Comparison of ENCODE assay signal across 1 cellular context in genomic region chr3:176920806-176921205, GRCh38.
TF ChIP-seq lines count a peak whose summit lies in the region.

No MANE protein-coding gene starts in this region.

TF ChIP-seq in HepG2, 621 proteins besides CTCF, POLR2A, EP300 and RAD21 (continued from another document and continues in another):
- no peak for TF ChIP-seq ZSCAN30 (CRISPR knock-in tag; IDR thresholded peaks at IDR 0.05)
- TF ChIP-seq ZNF331 (CRISPR knock-in tag; IDR thresholded peaks at IDR 0.05): peak; percentile 26; the same call in 1 of the 2 replicates
- TF ChIP-seq, protein P1, sequence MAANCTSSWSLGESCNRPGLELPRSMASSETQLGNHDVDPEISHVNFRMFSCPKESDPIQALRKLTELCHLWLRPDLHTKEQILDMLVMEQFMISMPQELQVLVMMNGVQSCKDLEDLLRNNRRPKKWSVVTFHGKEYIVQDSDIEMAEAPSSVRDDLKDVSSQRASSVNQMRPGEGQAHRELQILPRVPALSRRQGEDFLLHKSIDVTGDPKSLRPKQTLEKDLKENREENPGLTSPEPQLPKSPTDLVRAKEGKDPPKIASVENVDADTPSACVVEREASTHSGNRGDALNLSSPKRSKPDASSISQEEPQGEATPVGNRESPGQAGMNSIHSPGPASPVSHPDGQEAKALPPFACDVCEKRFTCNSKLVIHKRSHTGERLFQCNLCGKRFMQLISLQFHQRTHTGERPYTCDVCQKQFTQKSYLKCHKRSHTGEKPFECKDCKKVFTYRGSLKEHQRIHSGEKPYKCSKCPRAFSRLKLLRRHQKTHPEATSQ (CRISPR knock-in tag; IDR thresholded peaks at IDR 0.05; ENCODE audit: borderline replicate concordance): no peak
- peak; percentile 55; the same call in 1 of the 2 replicates for TF ChIP-seq ETV5 (CRISPR knock-in tag; IDR thresholded peaks at IDR 0.05; ENCODE audit: borderline replicate concordance)
- no peak for TF ChIP-seq ARID3A (IDR thresholded peaks at IDR 0.05; ENCODE audit: low read depth, low read length)
- TF ChIP-seq ZNF530 (CRISPR knock-in tag; IDR thresholded peaks at IDR 0.05; ENCODE audit: low read depth): no peak
- no peak for TF ChIP-seq MYC (CRISPR knock-in tag; IDR thresholded peaks at IDR 0.05; ENCODE audit: borderline replicate concordance)
- no peak for TF ChIP-seq SMAD9 (CRISPR knock-in tag; IDR thresholded peaks at IDR 0.05)
- TF ChIP-seq SALL1 (CRISPR knock-in tag; IDR thresholded peaks at IDR 0.05): peak; percentile 46; the same call in 1 of the 2 replicates
- TF ChIP-seq, protein P2, sequence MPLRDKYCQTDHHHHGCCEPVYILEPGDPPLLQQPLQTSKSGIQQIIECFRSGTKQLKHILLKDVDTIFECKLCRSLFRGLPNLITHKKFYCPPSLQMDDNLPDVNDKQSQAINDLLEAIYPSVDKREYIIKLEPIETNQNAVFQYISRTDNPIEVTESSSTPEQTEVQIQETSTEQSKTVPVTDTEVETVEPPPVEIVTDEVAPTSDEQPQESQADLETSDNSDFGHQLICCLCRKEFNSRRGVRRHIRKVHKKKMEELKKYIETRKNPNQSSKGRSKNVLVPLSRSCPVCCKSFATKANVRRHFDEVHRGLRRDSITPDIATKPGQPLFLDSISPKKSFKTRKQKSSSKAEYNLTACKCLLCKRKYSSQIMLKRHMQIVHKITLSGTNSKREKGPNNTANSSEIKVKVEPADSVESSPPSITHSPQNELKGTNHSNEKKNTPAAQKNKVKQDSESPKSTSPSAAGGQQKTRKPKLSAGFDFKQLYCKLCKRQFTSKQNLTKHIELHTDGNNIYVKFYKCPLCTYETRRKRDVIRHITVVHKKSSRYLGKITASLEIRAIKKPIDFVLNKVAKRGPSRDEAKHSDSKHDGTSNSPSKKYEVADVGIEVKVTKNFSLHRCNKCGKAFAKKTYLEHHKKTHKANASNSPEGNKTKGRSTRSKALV (CRISPR knock-in tag; IDR thresholded peaks at IDR 0.05): no peak
- TF ChIP-seq JUNB (CRISPR knock-in tag; IDR thresholded peaks at IDR 0.05; ENCODE audit: borderline replicate concordance): no peak
- no peak for TF ChIP-seq ZNF205 (CRISPR knock-in tag; IDR thresholded peaks at IDR 0.05)
- TF ChIP-seq, protein P3, sequence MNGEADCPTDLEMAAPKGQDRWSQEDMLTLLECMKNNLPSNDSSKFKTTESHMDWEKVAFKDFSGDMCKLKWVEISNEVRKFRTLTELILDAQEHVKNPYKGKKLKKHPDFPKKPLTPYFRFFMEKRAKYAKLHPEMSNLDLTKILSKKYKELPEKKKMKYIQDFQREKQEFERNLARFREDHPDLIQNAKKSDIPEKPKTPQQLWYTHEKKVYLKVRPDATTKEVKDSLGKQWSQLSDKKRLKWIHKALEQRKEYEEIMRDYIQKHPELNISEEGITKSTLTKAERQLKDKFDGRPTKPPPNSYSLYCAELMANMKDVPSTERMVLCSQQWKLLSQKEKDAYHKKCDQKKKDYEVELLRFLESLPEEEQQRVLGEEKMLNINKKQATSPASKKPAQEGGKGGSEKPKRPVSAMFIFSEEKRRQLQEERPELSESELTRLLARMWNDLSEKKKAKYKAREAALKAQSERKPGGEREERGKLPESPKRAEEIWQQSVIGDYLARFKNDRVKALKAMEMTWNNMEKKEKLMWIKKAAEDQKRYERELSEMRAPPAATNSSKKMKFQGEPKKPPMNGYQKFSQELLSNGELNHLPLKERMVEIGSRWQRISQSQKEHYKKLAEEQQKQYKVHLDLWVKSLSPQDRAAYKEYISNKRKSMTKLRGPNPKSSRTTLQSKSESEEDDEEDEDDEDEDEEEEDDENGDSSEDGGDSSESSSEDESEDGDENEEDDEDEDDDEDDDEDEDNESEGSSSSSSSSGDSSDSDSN (CRISPR knock-in tag; IDR thresholded peaks at IDR 0.05): no peak
- no peak for TF ChIP-seq GPBP1L1 (CRISPR knock-in tag; IDR thresholded peaks at IDR 0.05)
- TF ChIP-seq MAFK (conservative IDR thresholded peaks at IDR 0.05 in 1 of 2, IDR thresholded peaks at IDR 0.05 in 1 of 2; ENCODE audit: low read length in 2 of 2): peak in 1 of 2 experiments; percentile 27; a peak in 1 of 4 replicates
- TF ChIP-seq HCFC1 (IDR thresholded peaks at IDR 0.05; ENCODE audit: low read depth, low read length): no peak
- TF ChIP-seq TRIM22 (IDR thresholded peaks at IDR 0.05): no peak
- TF ChIP-seq, protein P4, sequence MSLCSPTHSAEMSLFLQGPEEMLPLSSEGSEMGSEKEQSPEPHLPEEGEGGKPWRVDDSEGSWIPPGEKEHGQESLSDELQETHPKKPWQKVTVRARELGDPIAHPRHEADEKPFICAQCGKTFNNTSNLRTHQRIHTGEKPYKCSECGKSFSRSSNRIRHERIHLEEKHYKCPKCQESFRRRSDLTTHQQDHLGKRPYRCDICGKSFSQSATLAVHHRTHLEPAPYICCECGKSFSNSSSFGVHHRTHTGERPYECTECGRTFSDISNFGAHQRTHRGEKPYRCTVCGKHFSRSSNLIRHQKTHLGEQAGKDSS (CRISPR knock-in tag; IDR thresholded peaks at IDR 0.05; ENCODE audit: borderline replicate concordance, low read depth): no peak
- TF ChIP-seq ZNF33B (CRISPR knock-in tag; IDR thresholded peaks at IDR 0.05): no peak
- TF ChIP-seq FOXA1 (IDR thresholded peaks at IDR 0.05): no peak
- no peak for TF ChIP-seq FOXA1 (CRISPR knock-in tag; IDR thresholded peaks at IDR 0.05)
- TF ChIP-seq XRCC5 (optimal IDR thresholded peaks at IDR 0.05; ENCODE audit: low read length): no peak
- TF ChIP-seq MTERF4 (CRISPR knock-in tag; IDR thresholded peaks at IDR 0.05): no peak
- TF ChIP-seq SPEN (CRISPR knock-in tag; IDR thresholded peaks at IDR 0.05; ENCODE audit: low read depth): 0 out of 2 replicates have a peak, but pooled peaks have one; percentile 16
- TF ChIP-seq SRSF4 (IDR thresholded peaks at IDR 0.05; ENCODE audit: low read depth, low read length, poor library complexity, severe bottlenecking): no peak
- no peak for TF ChIP-seq ZFP82 (CRISPR knock-in tag; IDR thresholded peaks at IDR 0.05; ENCODE audit: borderline replicate concordance)
- TF ChIP-seq MLXIP (CRISPR knock-in tag; IDR thresholded peaks at IDR 0.05; ENCODE audit: borderline replicate concordance): no peak
- no peak for TF ChIP-seq RORA (CRISPR knock-in tag; IDR thresholded peaks at IDR 0.05)
- TF ChIP-seq HMG20B (CRISPR knock-in tag; conservative IDR thresholded peaks at IDR 0.05): no peak
- TF ChIP-seq ZNF670 (CRISPR knock-in tag; IDR thresholded peaks at IDR 0.05; ENCODE audit: borderline replicate concordance): no peak
- TF ChIP-seq, protein P5, sequence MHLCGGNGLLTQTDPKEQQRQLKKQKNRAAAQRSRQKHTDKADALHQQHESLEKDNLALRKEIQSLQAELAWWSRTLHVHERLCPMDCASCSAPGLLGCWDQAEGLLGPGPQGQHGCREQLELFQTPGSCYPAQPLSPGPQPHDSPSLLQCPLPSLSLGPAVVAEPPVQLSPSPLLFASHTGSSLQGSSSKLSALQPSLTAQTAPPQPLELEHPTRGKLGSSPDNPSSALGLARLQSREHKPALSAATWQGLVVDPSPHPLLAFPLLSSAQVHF (CRISPR knock-in tag; IDR thresholded peaks at IDR 0.05): no peak
- no peak for TF ChIP-seq ZBTB20 (CRISPR knock-in tag; IDR thresholded peaks at IDR 0.05; ENCODE audit: borderline replicate concordance, low read depth)
- no peak for TF ChIP-seq ZNF512 (CRISPR knock-in tag; IDR thresholded peaks at IDR 0.05)
